26 cellular contexts compared by ENCODE assay signal in the genomic region with DNA sequence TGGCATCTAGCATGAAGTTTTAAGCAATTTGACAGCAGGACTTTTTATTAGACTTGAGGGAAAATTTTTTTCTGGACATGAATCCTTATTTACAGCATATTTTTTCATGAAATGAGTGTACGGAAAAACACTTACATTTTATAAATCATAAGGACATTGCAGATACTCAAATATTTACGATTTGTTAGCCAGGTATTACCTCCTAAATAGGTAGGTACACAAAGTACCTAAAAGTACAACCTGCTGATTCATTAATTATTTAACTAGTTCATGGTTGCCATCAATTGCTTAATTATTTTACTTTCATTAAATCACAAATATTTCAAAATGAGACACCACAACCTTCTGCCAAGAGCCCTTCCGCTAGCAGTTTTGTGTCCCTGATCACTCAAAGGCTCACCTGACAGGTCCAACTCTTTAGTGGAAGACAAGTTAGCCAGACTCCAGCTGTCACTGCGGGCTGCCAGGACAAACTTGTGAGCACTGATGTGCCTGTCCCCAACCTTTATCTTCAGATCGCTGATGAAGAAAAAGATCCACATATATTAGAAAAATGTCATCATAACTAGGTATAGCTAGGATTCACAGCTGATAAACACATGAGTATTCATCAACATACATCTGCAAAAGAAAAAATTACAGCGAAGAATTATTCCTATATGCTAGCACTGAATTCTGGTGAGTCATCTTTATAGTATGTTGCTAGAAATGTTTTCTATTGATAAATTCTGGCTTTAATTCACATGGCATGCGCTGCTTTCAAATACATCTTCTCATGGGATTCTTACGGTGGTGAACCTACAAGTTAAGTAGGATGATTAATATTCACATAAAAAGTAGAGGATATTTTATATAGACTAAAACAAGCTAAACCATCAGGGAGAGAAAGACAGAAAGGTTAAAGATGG. TPM values are rescaled to one million over a fixed set of nuclear protein-coding genes. Genes with fewer than 3 reads are reported as not detected.
DNase-seq lines count a peak whose midpoint lies in the region; ATAC-seq, FAIRE-seq and TF ChIP-seq lines count a peak whose summit lies in the region.
"Had no signal": no experiment of that assay in that cellular context is flagged by ENCODE, and none has a peak within 500 bp of the region (broad histone marks: within the 10 kb centered on the region; RNA-seq: fewer than 3 reads in every experiment).

No MANE protein-coding gene starts in this region.

- peak overlapping the region in 1 of 7 donors; percentile 3 for H3K27ac Mint-ChIP-seq in CD4-positive, alpha-beta memory T cell
- H3K27ac Mint-ChIP-seq: activated CD8-positive, alpha-beta T cell treated with anti-CD3 and anti-CD28 coated beads, Interleukin-2, amount 10 ng/mL, durations not matched to agents 7 days and 5 days had no signal

- TF ChIP-seq POLR2A in uterus (IDR thresholded peaks at IDR 0.05) = no peak
- TF ChIP-seq POLR2A in H54 (IDR thresholded peaks at IDR 0.05; ENCODE audit: low read depth, low read length) = no peak

- WGBS in esophagus, 2 donors = 83 to 85% methylated on average over 8 of the region's 8 CpGs

- H3K9ac ChIP-seq in muscle layer of colon (ENCODE audit: low read length) = no peak overlapping the region
- H3K9ac ChIP-seq: BLaER1 treated with 17β-estradiol and CSF1 and Interleukin-3, amounts not matched to agents 10 nM and 100 nM; parathyroid adenoma had no signal

- POLR2A ChIA-PET in CD4-positive, alpha-beta memory T cell (lab: Charles Lee; ENCODE audit: partially characterized antibody) = interaction anchor here (0.6 kb wide), 1 partner anchor 17 kb away, joined by 4 read pairs; no protein-coding TSS in a partner anchor

- DNase-seq in left ventricle myocardium inferior (no peak), left ventricle myocardium superior (no peak), uterus (no peak), H54 (ENCODE audit: insufficient read length, low spot score) (no peak), NCI-H1436 (lab: John Stamatoyannopoulos, UW) (no peak)
- no peak for DNase-seq in CD4-positive, alpha-beta memory T cell
- DNase-seq: activated CD8-positive, alpha-beta T cell treated with anti-CD3 and anti-CD28 coated beads, Interleukin-2, amount 10 ng/mL, durations not matched to agents 7 days and 5 days; activated naive CD4-positive, alpha-beta T cell treated with anti-CD3 and anti-CD28 coated beads, Interleukin-2, amount 50 U/mL, for 16 hours; activated T-cell treated with anti-CD3 and anti-CD28 coated beads, Interleukin-2, amount 50 U/mL, for 1 hour; effector CD4-positive, alpha-beta T cell; GF-D8; hippocampal formation; islet precursor cell; mammary epithelial cell; MG63; naive thymus-derived CD8-positive, alpha-beta T cell; NCI-H2171; NCI-H524 treated with DMSO at 0.1 percent for 48 hours; stimulated activated naive CD8-positive, alpha-beta T cell treated with anti-CD3 and anti-CD28 coated beads, Interleukin-15, amount 100 ng/mL, for 72 hours had no signal

- peaks cover 33 to 48% of the 10 kb centered on the region in 2 donors for H3K36me3 Mint-ChIP-seq in CD4-positive, alpha-beta memory T cell

- peaks cover 61% of the 10 kb centered on the region for H3K4me1 ChIP-seq in left ventricle myocardium inferior
- H3K4me1 ChIP-seq in esophagus (ENCODE audit: control insufficient read depth in 2 of 2, insufficient read depth in 2 of 2, low read length in 1 of 2) = no peaks in the 10 kb centered on the region
- H3K4me1 ChIP-seq in muscle layer of colon (ENCODE audit: insufficient read depth, low read length) = peaks cover 61% of the 10 kb centered on the region
- peaks cover 12 to 25% of the 10 kb centered on the region in 2 donors for H3K4me1 ChIP-seq in uterus
- H3K4me1 ChIP-seq in CD4-positive, alpha-beta memory T cell (ENCODE audit: insufficient read depth, low read length) = peaks cover 21% of the 10 kb centered on the region
- H3K4me1 ChIP-seq: BLaER1 treated with 17β-estradiol and CSF1 and Interleukin-3, amounts not matched to agents 10 nM and 100 nM; parathyroid adenoma had no signal

- no peak for ATAC-seq in left ventricle myocardium superior
- ATAC-seq: activated CD4-positive, CD25-positive, alpha-beta regulatory T cell treated with anti-CD3 and anti-CD28 coated beads, Interleukin-2, amount 50 U/mL, for 24 hours; activated CD8-positive, alpha-beta T cell treated with anti-CD3 and anti-CD28 coated beads, Interleukin-2, amount 10 ng/mL, durations not matched to agents 7 days and 5 days; naive thymus-derived CD8-positive, alpha-beta T cell; stimulated activated naive CD8-positive, alpha-beta T cell treated with anti-CD3 and anti-CD28 coated beads, Interleukin-15, amount 100 ng/mL, for 72 hours had no signal

- CTCF ChIA-PET in CD4-positive, alpha-beta memory T cell (lab: Charles Lee; ENCODE audit: partially characterized antibody) = interaction anchor here (2.0 kb wide), 1 partner anchor 11 kb away, joined by 4 read pairs; no protein-coding TSS in a partner anchor

- H3K27me3 ChIP-seq in left ventricle myocardium inferior (ENCODE audit: low read depth) = no peaks in the 10 kb centered on the region
- H3K27me3 ChIP-seq in esophagus (ENCODE audit: control insufficient read depth in 1 of 2, insufficient read depth in 2 of 2, low read length in 2 of 2) = no peaks in the 10 kb centered on the region
- H3K27me3 ChIP-seq in muscle layer of colon (ENCODE audit: control insufficient read depth in 1 of 2, insufficient read depth in 2 of 2, low read length in 2 of 2) = no peaks in the 10 kb centered on the region
- H3K27me3 ChIP-seq in uterus = no peaks in the 10 kb centered on the region
- no peaks in the 10 kb centered on the region for H3K27me3 ChIP-seq in CD4-positive, alpha-beta memory T cell (ENCODE audit: insufficient read depth, low read length)
- H3K27me3 ChIP-seq: BLaER1 treated with 17β-estradiol and CSF1 and Interleukin-3, amounts not matched to agents 10 nM and 100 nM; MG63 had no signal

- H3K4me3 ChIP-seq in left ventricle myocardium inferior (no peak overlapping the region), esophagus (ENCODE audit: low read depth in 1 of 2, low read length in 2 of 2) (no peak overlapping the region), muscle layer of colon (ENCODE audit: low read depth in 1 of 2, low read length in 2 of 2) (no peak overlapping the region), uterus (no peak overlapping the region)
- no peak overlapping the region for H3K4me3 ChIP-seq in CD4-positive, alpha-beta memory T cell (ENCODE audit: low read length in 2 of 2)
- H3K4me3 ChIP-seq: BLaER1 treated with 17β-estradiol and CSF1 and Interleukin-3, amounts not matched to agents 10 nM and 100 nM; MG63 had no signal

- no peak overlapping the region for H3K4me3 Mint-ChIP-seq in CD4-positive, alpha-beta memory T cell
- H3K4me3 Mint-ChIP-seq: activated CD8-positive, alpha-beta T cell treated with anti-CD3 and anti-CD28 coated beads, Interleukin-2, amount 10 ng/mL, durations not matched to agents 7 days and 5 days; naive thymus-derived CD8-positive, alpha-beta T cell; stimulated activated naive CD8-positive, alpha-beta T cell treated with anti-CD3 and anti-CD28 coated beads, Interleukin-15, amount 100 ng/mL, for 72 hours had no signal

- no peak for FAIRE-seq in H54 (lab: Jason Lieb, UNC)
- FAIRE-seq: urothelium cell line had no signal

- peaks cover 14 to 28% (median 18%) of the 10 kb centered on the region in 4 donors for H3K4me1 Mint-ChIP-seq in CD4-positive, alpha-beta memory T cell

- peak overlapping the region; percentile 92 for H3K27ac ChIP-seq in left ventricle myocardium inferior (replicated peaks)
- peak overlapping the region; percentile 31 for H3K27ac ChIP-seq in esophagus (ENCODE audit: low read depth in 2 of 2, low read length in 1 of 2)
- peak overlapping the region; percentile 41 for H3K27ac ChIP-seq in muscle layer of colon (ENCODE audit: low read depth, low read length)
- H3K27ac ChIP-seq in uterus = peak overlapping the region; percentile 79 to 92
- no peak overlapping the region for H3K27ac ChIP-seq in CD4-positive, alpha-beta memory T cell (ENCODE audit: low read depth, low read length)
- H3K27ac ChIP-seq: BLaER1 treated with 17β-estradiol and CSF1 and Interleukin-3, amounts not matched to agents 10 nM and 100 nM; parathyroid adenoma; RWPE1 had no signal

- no peaks in the 10 kb centered on the region for H3K27me3 Mint-ChIP-seq in CD4-positive, alpha-beta memory T cell
- H3K27me3 Mint-ChIP-seq: naive thymus-derived CD8-positive, alpha-beta T cell; stimulated activated naive CD8-positive, alpha-beta T cell treated with anti-CD3 and anti-CD28 coated beads, Interleukin-15, amount 100 ng/mL, for 72 hours had no signal

- intact Hi-C loops in left ventricle myocardium inferior (cut with micrococcal nuclease) = no loop called here
- intact Hi-C loops in left ventricle myocardium superior (cut with micrococcal nuclease) = no loop called here
- intact Hi-C loops in uterus (cut with DNase I; ENCODE audit: low total_unique reads) = no loop called here
- intact Hi-C loops in CD4-positive, alpha-beta memory T cell (cut with micrococcal nuclease) = no loop called here

- TF ChIP-seq CTCF in left ventricle myocardium inferior (IDR thresholded peaks at IDR 0.05; ENCODE audit: borderline replicate concordance) = no peak
- no peak for TF ChIP-seq CTCF in uterus (IDR thresholded peaks at IDR 0.05)

- no peaks in the 10 kb centered on the region for H3K9me3 ChIP-seq in left ventricle myocardium inferior (replicated peaks)
- no peaks in the 10 kb centered on the region for H3K9me3 ChIP-seq in esophagus (ENCODE audit: control insufficient read depth in 2 of 2, insufficient read depth in 1 of 2, low read depth in 1 of 2, low read length in 1 of 2)
- no peaks in the 10 kb centered on the region for H3K9me3 ChIP-seq in muscle layer of colon (ENCODE audit: low read length)
- no peaks in the 10 kb centered on the region for H3K9me3 ChIP-seq in uterus
- no peaks in the 10 kb centered on the region for H3K9me3 ChIP-seq in CD4-positive, alpha-beta memory T cell (ENCODE audit: control insufficient read depth in 1 of 2, low read length in 2 of 2)
- H3K9me3 ChIP-seq: BLaER1 treated with 17β-estradiol and CSF1 and Interleukin-3, amounts not matched to agents 10 nM and 100 nM; MG63 had no signal

- H3K36me3 ChIP-seq in left ventricle myocardium inferior (peaks cover 51% of the 10 kb centered on the region), esophagus (ENCODE audit: control insufficient read depth in 2 of 2, insufficient read depth in 2 of 2, low read length in 1 of 2) (peaks cover 4 to 8% of the 10 kb centered on the region in 2 donors), muscle layer of colon (ENCODE audit: insufficient read depth, low read length) (peaks cover 34% of the 10 kb centered on the region), uterus (no peaks in the 10 kb centered on the region)
- peaks cover 23% of the 10 kb centered on the region for H3K36me3 ChIP-seq in CD4-positive, alpha-beta memory T cell (ENCODE audit: insufficient read depth, low read length)

- no peaks in the 10 kb centered on the region for H3K9me3 Mint-ChIP-seq in CD4-positive, alpha-beta memory T cell
- H3K9me3 Mint-ChIP-seq: naive thymus-derived CD8-positive, alpha-beta T cell; stimulated activated naive CD8-positive, alpha-beta T cell treated with anti-CD3 and anti-CD28 coated beads, Interleukin-15, amount 100 ng/mL, for 72 hours had no signal

RNA-seq across cellular contexts. Expression of gene ANKFY1, which starts 28.2 kb away (rescaled TPM):
- 22.9 TPM for total RNA-seq in left ventricle myocardium inferior
- 24.4 TPM for total RNA-seq in left ventricle myocardium superior
- 10 to 100 TPM; 10.0 to 11.2 TPM for polyA plus RNA-seq in esophagus
- 10 to 100 TPM; 17.6 to 69.5 (median 52.8) TPM for total RNA-seq in uterus
- total RNA-seq in CD4-positive, alpha-beta memory T cell = 10 to 100 TPM; 72.7 to 74.7 TPM
- polyA plus RNA-seq in CD4-positive, alpha-beta memory T cell = 10 to 100 TPM in 1 of 2 donors, 1 to 10 TPM in 1; 7.9 to 23.0 TPM
